Comparison of ENCODE assay signal across 1 cellular context in the genomic region with DNA sequence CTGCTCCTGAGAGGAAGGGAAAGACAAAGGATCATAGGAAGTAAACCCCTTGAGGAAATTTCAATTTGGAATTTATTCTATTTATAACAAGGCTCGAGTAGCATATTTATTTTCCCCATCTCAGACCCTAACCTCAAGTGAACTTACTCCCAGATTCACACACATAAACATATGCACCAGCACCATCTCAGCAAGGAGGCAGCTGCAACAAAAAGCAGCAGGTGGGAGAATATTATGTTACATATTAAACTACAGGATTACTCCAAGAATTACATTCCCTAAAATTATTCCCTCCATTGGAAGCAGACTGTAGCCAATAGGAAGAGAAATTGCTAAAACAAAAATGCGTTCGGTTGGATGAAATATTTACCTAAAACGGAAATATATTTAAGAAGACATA.
TF ChIP-seq lines count a peak whose summit lies in the region.

No MANE protein-coding gene starts in this region.

TF ChIP-seq in K562, 482 proteins besides CTCF, POLR2A, EP300 and RAD21 (continued from another document):
- TF ChIP-seq, protein P1, sequence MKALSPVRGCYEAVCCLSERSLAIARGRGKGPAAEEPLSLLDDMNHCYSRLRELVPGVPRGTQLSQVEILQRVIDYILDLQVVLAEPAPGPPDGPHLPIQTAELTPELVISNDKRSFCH (CRISPR knock-in tag; IDR thresholded peaks at IDR 0.05) = no peak
- TF ChIP-seq, protein P1 (tag; IDR thresholded peaks at IDR 0.05) = no peak
- TF ChIP-seq SMAD3 (CRISPR knock-in tag; conservative IDR thresholded peaks at IDR 0.05) (no peak), BHLHE40 (IDR thresholded peaks at IDR 0.05; ENCODE audit: low read length) (no peak), MXI1 (IDR thresholded peaks at IDR 0.05; ENCODE audit: low read depth, low read length) (no peak), ZNF280A (IDR thresholded peaks at IDR 0.05; ENCODE audit: low read depth, partially characterized antibody) (no peak)
